ENCODE assay signal across 15 cellular contexts in the genomic region with DNA sequence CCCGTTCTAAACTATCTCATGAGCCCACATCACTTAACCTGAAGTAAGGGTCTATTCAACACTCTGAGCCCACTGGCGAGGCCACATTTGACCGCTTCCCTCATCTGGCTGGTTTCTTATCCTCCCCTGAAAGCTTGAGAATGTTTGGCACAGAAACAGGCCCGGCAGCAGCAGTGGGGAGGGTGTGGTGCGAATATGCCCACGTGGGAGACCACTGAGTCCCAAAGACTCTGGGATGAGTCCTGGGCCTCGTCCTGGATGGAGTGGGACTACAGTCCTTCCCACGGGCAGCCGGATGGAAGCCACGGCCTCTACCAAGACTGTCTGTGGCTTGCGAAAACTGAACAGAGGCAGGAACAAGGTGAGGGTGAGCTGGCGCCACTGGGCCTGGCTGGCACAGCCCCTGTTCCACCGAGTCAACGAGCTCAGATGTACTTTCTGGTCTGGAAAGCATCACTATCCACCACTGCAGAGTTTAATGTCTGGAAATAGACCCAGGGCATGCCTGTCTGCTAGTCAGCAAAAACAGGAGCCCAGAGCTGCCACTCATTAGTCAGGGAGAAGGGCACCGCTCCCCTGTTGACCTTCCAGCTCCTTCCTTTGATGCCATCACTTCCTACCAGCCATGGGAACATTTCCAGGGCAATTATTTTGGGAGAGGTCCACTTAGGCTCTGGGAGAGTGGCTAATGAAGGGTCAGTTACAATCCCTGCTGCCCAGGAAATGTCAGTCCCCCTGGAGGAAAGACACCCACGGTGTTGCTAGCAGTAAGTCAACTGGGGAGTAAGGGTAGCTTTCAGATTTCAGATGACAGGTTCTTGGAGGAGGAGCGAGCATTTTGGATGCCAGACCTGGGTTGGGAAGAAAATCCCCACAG.
DNase-seq lines count a peak whose midpoint lies in the region; ATAC-seq and TF ChIP-seq lines count a peak whose summit lies in the region.
"Had no signal": no experiment of that assay in that cellular context is flagged by ENCODE, and none has a peak within 500 bp of the region (broad histone marks: within the 10 kb centered on the region; RNA-seq: fewer than 3 reads in every experiment).

No MANE protein-coding gene starts in this region.

- no peaks in the 10 kb centered on the region for H3K27me3 Mint-ChIP-seq in activated CD8-positive, alpha-beta memory T cell treated with anti-CD3 and anti-CD28 coated beads, Interleukin-2, amount 10 ng/mL, durations not matched to agents 7 days and 5 days
- H3K27me3 Mint-ChIP-seq in osteocyte (ENCODE audit: unreplicated experiment): no peaks in the 10 kb centered on the region

- H3K27ac Mint-ChIP-seq in activated CD8-positive, alpha-beta memory T cell treated with anti-CD3 and anti-CD28 coated beads, Interleukin-2, amount 10 ng/mL, durations not matched to agents 7 days and 5 days: no peak overlapping the region
- H3K27ac Mint-ChIP-seq in osteocyte (ENCODE audit: unreplicated experiment): no peak overlapping the region
- H3K27ac Mint-ChIP-seq: CD8-positive, alpha-beta memory T cell had no signal

- no peak overlapping the region for H3K4me3 Mint-ChIP-seq in activated CD8-positive, alpha-beta memory T cell treated with anti-CD3 and anti-CD28 coated beads, Interleukin-2, amount 10 ng/mL, durations not matched to agents 7 days and 5 days
- H3K4me3 Mint-ChIP-seq in osteocyte (ENCODE audit: unreplicated experiment): no peak overlapping the region
- H3K4me3 Mint-ChIP-seq: CD8-positive, alpha-beta memory T cell had no signal

- intact Hi-C loops in vagina (cut with DNase I) (no loop called here), thyroid gland (cut with DNase I) (no loop called here)

- H3K4me1 Mint-ChIP-seq in activated CD8-positive, alpha-beta memory T cell treated with anti-CD3 and anti-CD28 coated beads, Interleukin-2, amount 10 ng/mL, durations not matched to agents 7 days and 5 days: no peaks in the 10 kb centered on the region
- no peaks in the 10 kb centered on the region for H3K4me1 Mint-ChIP-seq in osteocyte (ENCODE audit: unreplicated experiment)
- H3K4me1 Mint-ChIP-seq: CD8-positive, alpha-beta memory T cell had no signal

- H3K27ac ChIP-seq in vagina (no peak overlapping the region), thyroid gland (no peak overlapping the region)
- H3K27ac ChIP-seq: BLaER1 treated with 17β-estradiol and CSF1 and Interleukin-3, amounts not matched to agents 10 nM and 100 nM had no signal

- TF ChIP-seq POLR2A in vagina (IDR thresholded peaks at IDR 0.05) (no peak), thyroid gland (IDR thresholded peaks at IDR 0.05) (no peak), GM18505 (IDR thresholded peaks at IDR 0.05; ENCODE audit: borderline replicate concordance, extremely low read depth, insufficient read depth, insufficient read length) (no peak)

- no peaks in the 10 kb centered on the region for H3K36me3 ChIP-seq in vagina
- no peaks in the 10 kb centered on the region for H3K36me3 ChIP-seq in thyroid gland
- H3K36me3 ChIP-seq: BLaER1 treated with 17β-estradiol and CSF1 and Interleukin-3, amounts not matched to agents 10 nM and 100 nM had no signal

- no peaks in the 10 kb centered on the region for H3K4me1 ChIP-seq in vagina
- H3K4me1 ChIP-seq in thyroid gland: no peaks in the 10 kb centered on the region

- DNase-seq in activated CD8-positive, alpha-beta memory T cell treated with anti-CD3 and anti-CD28 coated beads, Interleukin-2, amount 10 ng/mL, durations not matched to agents 7 days and 5 days: peak; percentile 28
- no peak for DNase-seq in activated CD8-positive, alpha-beta memory T cell treated with anti-CD3 and anti-CD28 coated beads, Interleukin-2, amount 50 U/mL, for 48 hours
- DNase-seq in ecto neural progenitor cell (ENCODE audit: low spot score) (peak; percentile 31), osteocyte (ENCODE audit: extremely low spot score, unreplicated experiment) (peak; percentile 82), vagina (ENCODE audit: extremely low spot score in 2 of 2) (peak; percentile 69 to 77), thyroid gland (no peak)
- DNase-seq: CD8-positive, alpha-beta memory T cell; GOT3; MM.1S; NCI-H1105; NCI-H1694; NCI-H2227 treated with DMSO at 0.1 percent for 48 hours; NCI-H510A treated with DMSO at 0.1 percent for 48 hours had no signal

- H3K9me3 ChIP-seq in vagina: no peaks in the 10 kb centered on the region
- H3K9me3 ChIP-seq in thyroid gland: no peaks in the 10 kb centered on the region
- H3K9me3 ChIP-seq: BLaER1 treated with 17β-estradiol and CSF1 and Interleukin-3, amounts not matched to agents 10 nM and 100 nM had no signal

- CTCF ChIA-PET in activated CD8-positive, alpha-beta memory T cell treated with anti-CD3 and anti-CD28 coated beads, Interleukin-2, amount 10 ng/mL, durations not matched to agents 7 days and 5 days (lab: Charles Lee): no interaction called here

- TF ChIP-seq CTCF in osteocyte (IDR thresholded peaks at IDR 0.05) (no peak), vagina (IDR thresholded peaks at IDR 0.05) (no peak), thyroid gland (IDR thresholded peaks at IDR 0.05) (no peak)

- H3K9me3 Mint-ChIP-seq in activated CD8-positive, alpha-beta memory T cell treated with anti-CD3 and anti-CD28 coated beads, Interleukin-2, amount 10 ng/mL, durations not matched to agents 7 days and 5 days (ENCODE audit: low read depth): no peaks in the 10 kb centered on the region
- H3K9me3 Mint-ChIP-seq in osteocyte (ENCODE audit: unreplicated experiment): no peaks in the 10 kb centered on the region
- H3K9me3 Mint-ChIP-seq: CD8-positive, alpha-beta memory T cell had no signal

- H3K27me3 ChIP-seq in vagina (no peaks in the 10 kb centered on the region), thyroid gland (no peaks in the 10 kb centered on the region)
- H3K27me3 ChIP-seq: BLaER1 treated with 17β-estradiol and CSF1 and Interleukin-3, amounts not matched to agents 10 nM and 100 nM had no signal

- no peaks in the 10 kb centered on the region for H3K36me3 Mint-ChIP-seq in activated CD8-positive, alpha-beta memory T cell treated with anti-CD3 and anti-CD28 coated beads, Interleukin-2, amount 10 ng/mL, durations not matched to agents 7 days and 5 days
- H3K36me3 Mint-ChIP-seq in osteocyte (ENCODE audit: unreplicated experiment): no peaks in the 10 kb centered on the region
- H3K36me3 Mint-ChIP-seq: CD8-positive, alpha-beta memory T cell had no signal

- H3K4me3 ChIP-seq in vagina (no peak overlapping the region), thyroid gland (replicated peaks in 1 of 3) (no peak overlapping the region)
- H3K4me3 ChIP-seq: BLaER1 treated with 17β-estradiol and CSF1 and Interleukin-3, amounts not matched to agents 10 nM and 100 nM had no signal

- 70 to 77% methylated on average over 15 of the region's 17 CpGs for WGBS in thyroid gland, 2 donors

- ATAC-seq in activated CD8-positive, alpha-beta memory T cell treated with anti-CD3 and anti-CD28 coated beads, Interleukin-2, amount 10 ng/mL, durations not matched to agents 7 days and 5 days: no peak
- ATAC-seq in GM18505 (IDR thresholded peaks at IDR 0.05; ENCODE audit: unreplicated experiment): no peak

Comparison
In these comparisons a context has a peak if more than half of its experiments do, and no peak if none do; other contexts are left out.
1. DNase-seq: peak in activated CD8-positive, alpha-beta memory T cell treated with anti-CD3 and anti-CD28 coated beads, Interleukin-2, amount 10 ng/mL, durations not matched to agents 7 days and 5 days (single experiment), ecto neural progenitor cell (single experiment), osteocyte (single experiment) and vagina (2 of 2); none in activated CD8-positive, alpha-beta memory T cell treated with anti-CD3 and anti-CD28 coated beads, Interleukin-2, amount 50 U/mL, for 48 hours (single experiment) and thyroid gland (0 of 2).